Comparison of ENCODE assay signal across 16 cellular contexts in genomic region chr12:54232790-54233189, GRCh38. TPM values are rescaled to one million over a fixed set of nuclear protein-coding genes. Genes with fewer than 3 reads are reported as not detected.
A peak's percentile ranks its signal among the peaks of the same experiment; 100 is the strongest.
DNase-seq lines count a peak whose midpoint lies in the region; ATAC-seq and TF ChIP-seq lines count a peak whose summit lies in the region.
"Had no signal": no experiment of that assay in that cellular context is flagged by ENCODE, and none has a peak within 500 bp of the region (broad histone marks: within the 10 kb centered on the region; RNA-seq: fewer than 3 reads in every experiment).

No MANE protein-coding gene starts in this region.

- H3K36me3 ChIP-seq in Panc1 (ENCODE audit: control insufficient read depth, insufficient read depth, low read length): no peaks in the 10 kb centered on the region; the same call in 1 of the 2 replicates
- H3K36me3 ChIP-seq: right atrium auricular region had no signal

- H3K4me3 ChIP-seq in Panc1 (ENCODE audit: low read depth in 2 of 2, low read length in 2 of 2) (no peak overlapping the region), retinal pigment epithelial cell (ENCODE audit: low read length) (no peak overlapping the region), coronary artery (no peak overlapping the region)
- H3K4me3 ChIP-seq: right atrium auricular region, stomach had no signal

- ATAC-seq in Panc1: no peak
- ATAC-seq in HG03095 (IDR thresholded peaks at IDR 0.05; ENCODE audit: unreplicated experiment): no peak
- ATAC-seq: activated CD8-positive, alpha-beta T cell treated with anti-CD3 and anti-CD28 coated beads, Interleukin-2, amount 10 ng/mL, durations not matched to agents 7 days and 5 days had no signal

- H3K27me3 ChIP-seq in Panc1 (ENCODE audit: control insufficient read depth, insufficient read depth, low read length): no peaks in the 10 kb centered on the region
- H3K27me3 ChIP-seq: right atrium auricular region, stomach had no signal

- POLR2A ChIA-PET in Panc1 (lab: Charles Lee): no interaction called here

- CTCF ChIA-PET in Panc1 (lab: Charles Lee): interaction anchor here (0.6 kb wide), 1 partner anchor 136 kb away, joined by 12 read pairs; no protein-coding TSS in a partner anchor

- no TSS peak for BruUV-seq in Panc1 (replicated peaks; lab: Mats Ljungman, UMichigan)

- H3K4me1 ChIP-seq in Panc1 (ENCODE audit: control insufficient read depth, insufficient read depth, low read length): peaks cover 14% of the 10 kb centered on the region

- TF ChIP-seq CTCF in Panc1 (IDR thresholded peaks at IDR 0.05) (peak; percentile 10; the same call in 1 of the 2 replicates), retinal pigment epithelial cell (conservative IDR thresholded peaks at IDR 0.05; ENCODE audit: low read depth, low read length) (peak; percentile 44), coronary artery (IDR thresholded peaks at IDR 0.05) (no peak)

- H3K27ac ChIP-seq in Panc1 (ENCODE audit: low read length) (no peak overlapping the region), coronary artery (no peak overlapping the region)
- H3K27ac ChIP-seq: right atrium auricular region, RWPE1, stomach had no signal

- no peaks in the 10 kb centered on the region for H3K9me3 ChIP-seq in Panc1 (ENCODE audit: control insufficient read depth, insufficient read depth, low read depth, low read length)
- H3K9me3 ChIP-seq: right atrium auricular region, stomach had no signal

- DNase-seq in EL: peak; percentile 47
- no peak for DNase-seq in Panc1 (ENCODE audit: low read depth, low spot score)
- DNase-seq in fibroblast of gingiva (ENCODE audit: low read depth): peak; percentile 66
- DNase-seq in retinal pigment epithelial cell (ENCODE audit: low read depth): no peak
- no peak for DNase-seq in coronary artery (ENCODE audit: low spot score)
- no peak for DNase-seq in mesenteric fat pad (ENCODE audit: low spot score)
- no peak for DNase-seq in NCI-H1436 treated with DMSO at 0.1 percent for 48 hours (lab: John Stamatoyannopoulos, UW)
- DNase-seq: activated CD8-positive, alpha-beta T cell treated with anti-CD3 and anti-CD28 coated beads, Interleukin-2, amount 10 ng/mL, durations not matched to agents 7 days and 5 days; central memory CD4-positive, alpha-beta T cell; erythroblast; NCI-H1048; NCI-H446 treated with DMSO at 0.1 percent for 48 hours; stomach had no signal

- intact Hi-C loops in Panc1 (cut with micrococcal nuclease; ENCODE audit: unreplicated experiment): no loop called here

- in situ Hi-C loops in Panc1 (cut with HindIII; ENCODE audit: low pct_unique_long_range_greater_than_20kb, low sequenced_read_pairs): no loop called here

RNA-seq across cellular contexts. Expression of gene SMUG1, which starts 44.0 kb away (rescaled TPM):
- total RNA-seq in Panc1 (2021; ENCODE audit: unreplicated experiment) (43.3 TPM), mesenteric fat pad (23.4 TPM)
- 42.9 TPM for polyA plus RNA-seq in Panc1 (2012; ENCODE audit: insufficient read length)

RNA-seq across cellular contexts. Expression of gene CBX5, which starts 47.1 kb away (rescaled TPM):
- 130 TPM for total RNA-seq in Panc1 (2021; ENCODE audit: unreplicated experiment)
- polyA plus RNA-seq in Panc1 (2012; ENCODE audit: insufficient read length): 19.4 TPM
- total RNA-seq in mesenteric fat pad: 35.2 TPM

RNA-seq across cellular contexts. Expression of gene HNRNPA1, which starts 47.7 kb away (rescaled TPM):
- total RNA-seq in Panc1 (2021; ENCODE audit: unreplicated experiment) (689 TPM), mesenteric fat pad (655 TPM)
- polyA plus RNA-seq in Panc1 (2012; ENCODE audit: insufficient read length): 452 TPM

Comparison
In these comparisons a context has a peak if more than half of its experiments do, and no peak if none do; other contexts are left out.
1. DNase-seq: peak in EL (single experiment) and fibroblast of gingiva (single experiment); none in Panc1 (single experiment), retinal pigment epithelial cell (single experiment), coronary artery (single experiment), mesenteric fat pad (single experiment) and NCI-H1436 treated with DMSO at 0.1 percent for 48 hours (single experiment).